Comparison of ENCODE assay signal across 8 cellular contexts in the genomic region with DNA sequence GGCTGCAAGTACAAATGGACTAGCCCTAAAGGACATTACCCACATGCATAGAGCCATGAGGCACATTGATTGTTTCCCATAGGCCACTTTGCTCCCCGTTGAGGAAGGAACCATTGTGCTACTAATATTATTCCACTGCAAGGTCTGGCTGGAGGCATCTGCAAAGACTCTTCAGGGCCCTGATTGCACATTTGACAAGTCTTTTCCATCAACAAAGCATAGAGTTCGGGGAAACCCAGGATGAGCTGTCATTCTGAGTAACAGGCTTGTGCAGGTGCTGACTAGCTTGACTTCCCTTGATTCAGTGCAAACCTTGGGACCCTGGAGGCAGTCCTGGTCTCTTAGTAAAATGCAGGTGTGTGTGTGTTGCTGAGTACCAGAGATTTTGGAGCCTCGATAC.
DNase-seq lines count a peak whose midpoint lies in the region; ATAC-seq, FAIRE-seq and TF ChIP-seq lines count a peak whose summit lies in the region.

No MANE protein-coding gene starts in this region.

- H3K36me3 Mint-ChIP-seq in astrocyte (ENCODE audit: low read depth, unreplicated experiment): peaks cover 5% of the 10 kb centered on the region

- H3K27me3 ChIP-seq in astrocyte (ENCODE audit: insufficient read depth, low read length): no peaks in the 10 kb centered on the region
- H3K27me3 ChIP-seq in sigmoid colon: no peaks in the 10 kb centered on the region

- peaks cover 18% of the 10 kb centered on the region for H3K4me1 Mint-ChIP-seq in astrocyte (ENCODE audit: low read depth, unreplicated experiment)

- H3K36me3 ChIP-seq in astrocyte (ENCODE audit: insufficient read depth, low read length) (no peaks in the 10 kb centered on the region), sigmoid colon (no peaks in the 10 kb centered on the region)

- H3K27ac ChIP-seq in astrocyte (ENCODE audit: low read depth, low read length) (no peak overlapping the region), sigmoid colon (peak overlapping the region; percentile 35 to 72 (median 57))

- H3K4me3 ChIP-seq in GM12865 (ENCODE audit: low read depth, low read length) (no peak overlapping the region), astrocyte (ENCODE audit: insufficient read depth, low read depth, low read length) (no peak overlapping the region), sigmoid colon (no peak overlapping the region)

- ATAC-seq in HG02623 (IDR thresholded peaks at IDR 0.05; ENCODE audit: unreplicated experiment) (no peak), HG02642 (IDR thresholded peaks at IDR 0.05; ENCODE audit: poor library complexity, unreplicated experiment) (no peak)

- no peak for TF ChIP-seq CTCF in GM12865 (IDR thresholded peaks at IDR 0.05; ENCODE audit: insufficient read depth, low read depth, low read length, missing control alignments)
- no peak for TF ChIP-seq CTCF in astrocyte (IDR thresholded peaks at IDR 0.05; ENCODE audit: insufficient read depth, low read depth, low read length)
- no peak for TF ChIP-seq CTCF in sigmoid colon (IDR thresholded peaks at IDR 0.05)

- intact Hi-C loops in sigmoid colon (cut with DNase I): loop anchor here (2.0 kb wide), 1 partner anchor 18 kb away; no protein-coding TSS in a partner anchor

- H3K27ac Mint-ChIP-seq in astrocyte (ENCODE audit: unreplicated experiment): no peak overlapping the region

- no peaks in the 10 kb centered on the region for H3K27me3 Mint-ChIP-seq in astrocyte (ENCODE audit: low read depth, unreplicated experiment)

- peaks cover 39% of the 10 kb centered on the region for H3K79me2 ChIP-seq in astrocyte (ENCODE audit: insufficient read depth, low read length)

- peak overlapping the region; percentile 26 for H3K4me2 ChIP-seq in astrocyte (ENCODE audit: low read length)

- peaks cover 10% of the 10 kb centered on the region for H3K4me1 ChIP-seq in astrocyte (ENCODE audit: insufficient read depth, low read length)
- H3K4me1 ChIP-seq in sigmoid colon: peaks cover 0 to 71% (median 63%) of the 10 kb centered on the region in 4 donors

- WGBS in sigmoid colon, 2 donors: 58 to 62% methylated on average over 3 of the region's 3 CpGs

- no peaks in the 10 kb centered on the region for H3K9me3 ChIP-seq in astrocyte (ENCODE audit: insufficient read depth, low read depth, low read length)
- no peaks in the 10 kb centered on the region for H3K9me3 ChIP-seq in sigmoid colon

- no peaks in the 10 kb centered on the region for H3K9me3 Mint-ChIP-seq in astrocyte (ENCODE audit: unreplicated experiment)

- DNase-seq in GM12865 (ENCODE audit: low read depth) (peak; percentile 60), RPMI7951 (ENCODE audit: low read depth) (peak; percentile 37), astrocyte (ENCODE audit: low read depth) (peak; percentile 51), sigmoid colon (no peak), H4 (ENCODE audit: low spot score) (no peak), AG08395 (ENCODE audit: low spot score) (no peak)

- TF ChIP-seq EP300 in sigmoid colon (IDR thresholded peaks at IDR 0.05): no peak

- H2AFZ ChIP-seq in astrocyte (ENCODE audit: low read depth, low read length): no peak overlapping the region

- H3K4me3 Mint-ChIP-seq in astrocyte (ENCODE audit: unreplicated experiment): no peak overlapping the region

- no peak for FAIRE-seq in astrocyte (lab: Jason Lieb, UNC)

- TF ChIP-seq POLR2A in sigmoid colon (IDR thresholded peaks at IDR 0.05): no peak

- H4K20me1 ChIP-seq in astrocyte (ENCODE audit: insufficient read depth, low read length): peaks cover 85% of the 10 kb centered on the region

- no peak overlapping the region for H3K9ac ChIP-seq in astrocyte (ENCODE audit: low read length)

Comparison
In these comparisons a context has a peak if more than half of its experiments do, and no peak if none do; other contexts are left out.
1. DNase-seq: peak in GM12865 (single experiment), RPMI7951 (single experiment) and astrocyte (single experiment); none in sigmoid colon (single experiment), H4 (single experiment) and AG08395 (single experiment).